ENCODE assay signal across 35 cellular contexts in the genomic region with DNA sequence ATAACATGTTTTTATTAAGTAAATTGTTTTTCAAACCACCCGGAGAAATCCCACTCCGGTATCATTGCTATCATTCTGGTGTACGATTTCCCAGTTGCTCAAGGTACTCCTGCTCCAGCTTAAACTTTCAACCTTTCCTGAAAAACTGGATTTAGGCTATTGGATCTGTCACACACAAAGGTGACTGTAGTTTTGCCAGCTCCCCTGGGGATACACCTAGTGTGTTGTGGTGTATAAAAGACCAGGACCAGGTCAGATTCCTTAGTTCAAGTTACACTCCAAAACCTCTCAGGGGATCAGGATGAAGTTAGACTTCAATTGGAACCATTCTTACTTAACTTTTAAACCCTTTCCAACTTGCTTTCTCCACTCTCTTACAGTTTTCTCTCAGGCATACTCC.
"Had no signal": no experiment of that assay in that cellular context is flagged by ENCODE, and none has a peak within 500 bp of the region (broad histone marks: within the 10 kb centered on the region; RNA-seq: fewer than 3 reads in every experiment).

No MANE protein-coding gene starts in this region.

- H3K4me3 Mint-ChIP-seq: activated B cell treated with CpG ODN at 0.5 μM for 24 hours; activated CD8-positive, alpha-beta memory T cell treated with anti-CD3 and anti-CD28 coated beads, Interleukin-2, amount 10 ng/mL, durations not matched to agents 7 days and 5 days; activated CD8-positive, alpha-beta T cell treated with anti-CD3 and anti-CD28 coated beads, Interleukin-2, amount 10 ng/mL, durations not matched to agents 7 days and 5 days; activated naive CD4-positive, alpha-beta T cell treated with anti-CD3 and anti-CD28 coated beads for 36 hours; activated naive CD4-positive, alpha-beta T cell treated with anti-CD3 and anti-CD28 coated beads, Interleukin-2, amount 50 U/mL, for 24 hours; activated naive CD8-positive, alpha-beta T cell treated with anti-CD3 and anti-CD28 coated beads for 36 hours; activated naive CD8-positive, alpha-beta T cell treated with anti-CD3 and anti-CD28 coated beads, Interleukin-2, amount 50 U/mL, for 24 hours; activated T-helper 1 cell treated with anti-CD3 and anti-CD28 coated beads, Interleukin-12 subunit alpha, Interleukin-12 subunit beta, Interleukin-2, Interleukin-4 antibody, amounts not matched to agents 30 ng/mL and 10 ng/mL and 1 ng/mL, durations not matched to agents 14 hours and 24 hours and 36 hours; T-helper 17 cell; T-helper 2 cell treated with Interferon-gamma antibody and Interleukin-4, amounts not matched to agents 5 μg/mL and 100 μg/mL, for 36 hours had no signal

- H3K27me3 Mint-ChIP-seq: activated B cell treated with CpG ODN at 0.5 μM for 24 hours; activated CD8-positive, alpha-beta memory T cell treated with anti-CD3 and anti-CD28 coated beads, Interleukin-2, amount 10 ng/mL, durations not matched to agents 7 days and 5 days; activated naive CD4-positive, alpha-beta T cell treated with anti-CD3 and anti-CD28 coated beads, Interleukin-2, amount 50 U/mL, for 24 hours; activated naive CD8-positive, alpha-beta T cell treated with anti-CD3 and anti-CD28 coated beads for 36 hours; activated naive CD8-positive, alpha-beta T cell treated with anti-CD3 and anti-CD28 coated beads, Interleukin-2, amount 50 U/mL, for 24 hours; T-helper 17 cell had no signal

- H3K4me3 ChIP-seq: adrenal gland, body of pancreas, cardiac muscle cell, colonic mucosa, esophagus muscularis mucosa, gastrocnemius medialis, heart right ventricle had no signal

- H3K36me3 ChIP-seq: adrenal gland, cardiac muscle cell, colonic mucosa, esophagus muscularis mucosa, gastrocnemius medialis, heart right ventricle, WERI-Rb-1 had no signal

- ATAC-seq: activated CD4-positive, CD25-positive, alpha-beta regulatory T cell treated with anti-CD3 and anti-CD28 coated beads, Interleukin-2, amount 50 U/mL, for 24 hours; activated CD8-positive, alpha-beta memory T cell treated with anti-CD3 and anti-CD28 coated beads, Interleukin-2, amount 10 ng/mL, durations not matched to agents 7 days and 5 days; activated CD8-positive, alpha-beta T cell treated with anti-CD3 and anti-CD28 coated beads, Interleukin-2, amount 10 ng/mL, durations not matched to agents 7 days and 5 days; activated naive CD8-positive, alpha-beta T cell treated with anti-CD3 and anti-CD28 coated beads, Interleukin-2, amount 50 U/mL, for 24 hours; body of pancreas; foreskin keratinocyte; gastrocnemius medialis; heart right ventricle; T-helper 17 cell had no signal

- H3K36me3 Mint-ChIP-seq: activated CD8-positive, alpha-beta memory T cell treated with anti-CD3 and anti-CD28 coated beads, Interleukin-2, amount 10 ng/mL, durations not matched to agents 7 days and 5 days; activated naive CD4-positive, alpha-beta T cell treated with anti-CD3 and anti-CD28 coated beads, Interleukin-2, amount 50 U/mL, for 24 hours; activated naive CD8-positive, alpha-beta T cell treated with anti-CD3 and anti-CD28 coated beads for 36 hours had no signal

- H3K4me1 Mint-ChIP-seq: activated B cell treated with CpG ODN at 0.5 μM for 24 hours; activated CD8-positive, alpha-beta memory T cell treated with anti-CD3 and anti-CD28 coated beads, Interleukin-2, amount 10 ng/mL, durations not matched to agents 7 days and 5 days; activated naive CD4-positive, alpha-beta T cell treated with anti-CD3 and anti-CD28 coated beads, Interleukin-2, amount 50 U/mL, for 24 hours; activated naive CD8-positive, alpha-beta T cell treated with anti-CD3 and anti-CD28 coated beads for 36 hours; activated naive CD8-positive, alpha-beta T cell treated with anti-CD3 and anti-CD28 coated beads, Interleukin-2, amount 50 U/mL, for 24 hours; T-helper 17 cell had no signal

- H3K9me3 Mint-ChIP-seq: activated B cell treated with CpG ODN at 0.5 μM for 24 hours had no signal

- DNase-seq: activated B cell treated with CpG ODN at 0.5 μM for 24 hours; activated CD4-positive, alpha-beta T cell treated with anti-CD3 and anti-CD28 coated beads for 48 hours; activated CD4-positive, alpha-beta T cell treated with anti-CD3 and anti-CD28 coated beads, Interleukin-2, amount 50 U/mL, for 1 hour; activated CD4-positive, alpha-beta T cell treated with anti-CD3 and anti-CD28 coated beads, Interleukin-2, amount 50 U/mL, for 48 hours; activated CD8-positive, alpha-beta memory T cell treated with anti-CD3 and anti-CD28 coated beads, Interleukin-2, amount 10 ng/mL, durations not matched to agents 7 days and 5 days; activated CD8-positive, alpha-beta memory T cell treated with anti-CD3 and anti-CD28 coated beads, Interleukin-2, amount 50 U/mL, for 4 hours; activated CD8-positive, alpha-beta T cell treated with anti-CD3 and anti-CD28 coated beads, Interleukin-2, amount 10 ng/mL, durations not matched to agents 7 days and 5 days; activated effector memory CD4-positive, alpha-beta T cell treated with anti-CD3 and anti-CD28 coated beads, Interleukin-2, amount 50 U/mL, for 16 hours; activated naive CD4-positive, alpha-beta T cell treated with anti-CD3 and anti-CD28 coated beads for 36 hours; activated naive CD8-positive, alpha-beta T cell treated with anti-CD3 and anti-CD28 coated beads for 36 hours; activated naive CD8-positive, alpha-beta T cell treated with anti-CD3 and anti-CD28 coated beads, Interleukin-2, amount 50 U/mL, for 24 hours; activated T-cell treated with anti-CD3 and anti-CD28 coated beads, Interleukin-2, amount 50 U/mL, for 1 hour; activated T-cell treated with anti-CD3 and anti-CD28 coated beads, Interleukin-2, amount 50 U/mL, for 48 hours; adrenal gland; amygdala; aorta; body of pancreas; central memory CD4-positive, alpha-beta T cell; cerebellar nuclear complex; colonic mucosa; effector CD8-positive, alpha-beta T cell; foreskin keratinocyte; gastrocnemius medialis; heart right ventricle; T-helper 1 cell; T-helper 17 cell; T1000; WERI-Rb-1 had no signal

- H3K9me3 ChIP-seq: adrenal gland, body of pancreas, colonic mucosa, esophagus muscularis mucosa, gastrocnemius medialis, heart right ventricle had no signal

- H3K27ac Mint-ChIP-seq: activated B cell treated with CpG ODN at 0.5 μM for 24 hours; activated CD8-positive, alpha-beta memory T cell treated with anti-CD3 and anti-CD28 coated beads, Interleukin-2, amount 10 ng/mL, durations not matched to agents 7 days and 5 days; activated CD8-positive, alpha-beta T cell treated with anti-CD3 and anti-CD28 coated beads, Interleukin-2, amount 10 ng/mL, durations not matched to agents 7 days and 5 days; activated naive CD4-positive, alpha-beta T cell treated with anti-CD3 and anti-CD28 coated beads for 36 hours; activated naive CD4-positive, alpha-beta T cell treated with anti-CD3 and anti-CD28 coated beads, Interleukin-2, amount 50 U/mL, for 24 hours; activated naive CD8-positive, alpha-beta T cell treated with anti-CD3 and anti-CD28 coated beads for 36 hours; activated naive CD8-positive, alpha-beta T cell treated with anti-CD3 and anti-CD28 coated beads, Interleukin-2, amount 50 U/mL, for 24 hours; activated T-helper 1 cell treated with anti-CD3 and anti-CD28 coated beads, Interleukin-12 subunit alpha, Interleukin-12 subunit beta, Interleukin-2, Interleukin-4 antibody, amounts not matched to agents 30 ng/mL and 10 ng/mL and 1 ng/mL, durations not matched to agents 14 hours and 24 hours and 36 hours; activated T-helper 2 cell treated with anti-CD3 and anti-CD28 coated beads, Interferon-gamma antibody, Interleukin-2, Interleukin-4, amounts not matched to agents 10 μg/mL and 5 μg/mL and 100 μg/mL, durations not matched to agents 14 hours and 24 hours and 36 hours; T-helper 17 cell; T-helper 2 cell treated with Interferon-gamma antibody and Interleukin-4, amounts not matched to agents 5 μg/mL and 100 μg/mL, for 36 hours had no signal

- H3K27me3 ChIP-seq: adrenal gland, body of pancreas, cardiac muscle cell, colonic mucosa, esophagus muscularis mucosa, foreskin keratinocyte, gastrocnemius medialis, heart right ventricle had no signal

- H3K27ac ChIP-seq: adrenal gland, body of pancreas, cardiac muscle cell, colonic mucosa, esophagus muscularis mucosa, foreskin keratinocyte, gastrocnemius medialis, heart right ventricle, WERI-Rb-1 had no signal

- H3K4me1 ChIP-seq: adrenal gland, body of pancreas, colonic mucosa, esophagus muscularis mucosa, foreskin keratinocyte, gastrocnemius medialis, heart right ventricle had no signal
